Comparison of ENCODE assay signal across 8 cellular contexts in genomic region chr2:37156071-37156856, GRCh38. TPM values are rescaled to one million over a fixed set of nuclear protein-coding genes. Genes with fewer than 3 reads are reported as not detected.
A peak's percentile ranks its signal among the peaks of the same experiment; 100 is the strongest.
DNase-seq lines count a peak whose midpoint lies in the region; ATAC-seq, FAIRE-seq and TF ChIP-seq lines count a peak whose summit lies in the region.

No MANE protein-coding gene starts in this region.

- peaks cover 4 to 18% of the 10 kb centered on the region in 2 experiments; a peak in 4 of 5 replicates for H3K4me1 ChIP-seq in K562 (replicated peaks in 1 of 2; ENCODE audit: control insufficient read depth in 2 of 2, insufficient read depth in 2 of 2, low read length in 2 of 2)
- peaks cover 5% of the 10 kb centered on the region for H3K4me1 ChIP-seq in iPS-18a (ENCODE audit: control insufficient read depth, low read depth, low read length)
- peaks cover 0 to 21% (median 16%) of the 10 kb centered on the region in 4 donors for H3K4me1 ChIP-seq in sigmoid colon

- BruUV-seq in K562 (replicated peaks; lab: Mats Ljungman, UMichigan) = no TSS peak

- DNase-seq in CD4-positive, alpha-beta T cell = peak in 7 of 10 experiments; percentile 3 to 64 (median 7)
- DNase-seq in SK-N-DZ (ENCODE audit: low spot score) (peak; percentile 17), K562 (ENCODE audit: extremely low read depth in 1 of 4, low spot score in 3 of 4) (peak in 2 of 4 experiments; percentile 52 to 64), sigmoid colon (peak; percentile 87), cortex of kidney (lab: John Stamatoyannopoulos, UW) (no peak)

- no peak for TF ChIP-seq RAD21 in K562 (CRISPR knock-in tag; conservative IDR thresholded peaks at IDR 0.05 in 1 of 2, IDR thresholded peaks at IDR 0.05 in 1 of 2)

- TF ChIP-seq CTCF in CD4-positive, alpha-beta T cell (IDR thresholded peaks at IDR 0.05) = no peak
- TF ChIP-seq CTCF in K562 (IDR thresholded peaks at IDR 0.05 in 2 of 3, conservative IDR thresholded peaks at IDR 0.05 in 1 of 3; ENCODE audit: insufficient read depth in 2 of 3, low read depth in 1 of 3, low read length in 3 of 3) = no peak
- no peak for TF ChIP-seq CTCF in sigmoid colon (IDR thresholded peaks at IDR 0.05)

- H3K4me1 Mint-ChIP-seq in CD4-positive, alpha-beta T cell (ENCODE audit: low read depth) = peaks cover 53% of the 10 kb centered on the region

- POLR2A ChIA-PET in CD4-positive, alpha-beta T cell (lab: Charles Lee) = interaction anchor here (0.5 to 2.3 kb wide), 9 partner anchors 9 to 190 kb away, joined by 3 to 12 read pairs (median 6); partner anchors contain the start of genes CEBPZ, CEBPZOS, GPATCH11 and HEATR5B
- POLR2A ChIA-PET in K562 (lab: Yijun Ruan, JAX) = interaction anchor here (0.6 to 1.0 kb wide), 4 partner anchors 44 to 1282 kb away, joined by 3 read pairs; no protein-coding TSS in a partner anchor

- no peaks in the 10 kb centered on the region for H4K20me1 ChIP-seq in K562 (replicated peaks; ENCODE audit: control insufficient read depth, insufficient read depth, low read length)

- no peaks in the 10 kb centered on the region for H3K9me1 ChIP-seq in K562 (ENCODE audit: control insufficient read depth, insufficient read depth, low read length)

- TF ChIP-seq POLR2A in K562 (conservative IDR thresholded peaks at IDR 0.05) = no peak
- no peak for TF ChIP-seq POLR2A in sigmoid colon (IDR thresholded peaks at IDR 0.05)

- H3K4me2 ChIP-seq in K562 (ENCODE audit: insufficient read depth, low read length) = peak overlapping the region; percentile 88

- WGBS in K562 (ENCODE audit: insufficient coverage, low coverage, missing lambda C conversion rate) = 9% methylated on average over 17 of the region's 27 CpGs
- 1% methylated on average over 27 of the region's 27 CpGs for WGBS in sigmoid colon, 2 donors

- peak overlapping the region; percentile 97 for H3K4me3 Mint-ChIP-seq in CD4-positive, alpha-beta T cell

- CTCF ChIA-PET in CD4-positive, alpha-beta T cell (lab: Charles Lee) = interaction anchor here (1.0 kb wide), 1 partner anchor 13 kb away, joined by 3 read pairs; no protein-coding TSS in a partner anchor
- CTCF ChIA-PET in K562 (lab: Yijun Ruan, JAX; ENCODE audit: low intra/inter-chr PET ratio) = no interaction called here

- H3K4me3 ChIP-seq in K562 = peak overlapping the region; percentile 73
- peak overlapping the region; percentile 69 for H3K4me3 ChIP-seq in iPS-18a (ENCODE audit: low read length)
- peak overlapping the region; percentile 86 to 99 (median 94) for H3K4me3 ChIP-seq in sigmoid colon

- no peaks in the 10 kb centered on the region for H3K27me3 Mint-ChIP-seq in CD4-positive, alpha-beta T cell

- H3K27ac ChIP-seq in CD4-positive, alpha-beta T cell (ENCODE audit: low read depth, low read length) = peak overlapping the region; percentile 44
- H3K27ac ChIP-seq in K562 (ENCODE audit: extremely low read depth, low read depth, low read length) (peak overlapping the region; percentile 78), iPS-18a (ENCODE audit: low read length) (no peak overlapping the region), sigmoid colon (peak overlapping the region; percentile 88 to 96 (median 92))

- in situ Hi-C loops in K562 (cut with MboI) = loop anchor here (10.0 kb wide), 1 partner anchor 719 kb away; no protein-coding TSS in a partner anchor

- H3K9ac ChIP-seq in K562 (ENCODE audit: insufficient read depth in 1 of 2, low read depth in 2 of 2, low read length in 2 of 2) (peak overlapping the region; percentile 81 to 97), iPS-18a (ENCODE audit: low read length) (peak overlapping the region; percentile 61)

- H3K79me2 ChIP-seq in K562 (ENCODE audit: control insufficient read depth, insufficient read depth, low read length) = peaks cover 16% of the 10 kb centered on the region

- H3K36me3 ChIP-seq in K562 (ENCODE audit: control insufficient read depth, insufficient read depth, low read length) (no peaks in the 10 kb centered on the region), iPS-18a (ENCODE audit: control insufficient read depth, low read depth, low read length) (no peaks in the 10 kb centered on the region), sigmoid colon (no peaks in the 10 kb centered on the region)

- no peaks in the 10 kb centered on the region for H3K9me3 Mint-ChIP-seq in CD4-positive, alpha-beta T cell

- no peaks in the 10 kb centered on the region for H3K27me3 ChIP-seq in CD4-positive, alpha-beta T cell (ENCODE audit: control insufficient read depth, insufficient read depth, low read length)
- H3K27me3 ChIP-seq in K562 (ENCODE audit: control insufficient read depth in 2 of 2, insufficient read depth in 2 of 2, low read length in 2 of 2) = no peaks in the 10 kb centered on the region
- no peaks in the 10 kb centered on the region for H3K27me3 ChIP-seq in iPS-18a (ENCODE audit: control insufficient read depth, insufficient read depth, low read length)
- H3K27me3 ChIP-seq in sigmoid colon = no peaks in the 10 kb centered on the region

- peaks cover 38% of the 10 kb centered on the region for H3K36me3 Mint-ChIP-seq in CD4-positive, alpha-beta T cell (ENCODE audit: low read depth)

- peak; percentile 82 for FAIRE-seq in K562 (lab: Jason Lieb, UNC)

- intact Hi-C loops in CD4-positive, alpha-beta T cell (cut with DNase I, micrococcal nuclease) = loop anchor here (2.0 to 10.0 kb wide), 4 partner anchors 41 to 519 kb away; partner anchors contain the start of genes CDC42EP3 (in 1 of the 2), CEBPZOS (in 1 of the 2) and STRN (in 1 of the 2)
- intact Hi-C loops in K562 (cut with micrococcal nuclease) = no loop called here
- intact Hi-C loops in sigmoid colon (cut with DNase I) = loop anchor here (5.0 kb wide), 2 partner anchors 41 to 76 kb away; partner anchors contain the start of genes CEBPZ, CEBPZOS and NDUFAF7

- TF ChIP-seq EP300 in K562 (IDR thresholded peaks at IDR 0.05; ENCODE audit: low read length) (no peak), sigmoid colon (IDR thresholded peaks at IDR 0.05) (no peak)

- peak; percentile 13 for ATAC-seq in CD4-positive, alpha-beta T cell (ENCODE audit: poor library complexity)
- ATAC-seq in GM19043 (IDR thresholded peaks at IDR 0.05; ENCODE audit: low read depth, unreplicated experiment) = peak; percentile 32
- peak; percentile 15 for ATAC-seq in HG03520 (IDR thresholded peaks at IDR 0.05; ENCODE audit: unreplicated experiment)
- ATAC-seq in K562 = peak; percentile 67

- H3K9me3 ChIP-seq in CD4-positive, alpha-beta T cell (ENCODE audit: control insufficient read depth, low read length) = no peaks in the 10 kb centered on the region
- H3K9me3 ChIP-seq in K562 (replicated peaks; ENCODE audit: control insufficient read depth, insufficient read depth, low read depth, low read length) = no peaks in the 10 kb centered on the region
- H3K9me3 ChIP-seq in iPS-18a (ENCODE audit: control insufficient read depth, low read depth, low read length) = no peaks in the 10 kb centered on the region
- H3K9me3 ChIP-seq in sigmoid colon = no peaks in the 10 kb centered on the region

- H2AFZ ChIP-seq in K562 (ENCODE audit: low read depth, low read length) = peak overlapping the region; percentile 97

- peak overlapping the region; percentile 95 for H3K27ac Mint-ChIP-seq in CD4-positive, alpha-beta T cell

RNA-seq across cellular contexts. Expression of gene EIF2AK2, which starts 0.5 kb away (rescaled TPM):
- 10 to 100 TPM; 29.1 to 31.1 TPM for total RNA-seq in CD4-positive, alpha-beta T cell
- polyA plus RNA-seq in SK-N-DZ (2014; cell fraction: cytosol; rRNA removed) = 6.5 and 10.7 TPM in 2 replicates
- polyA plus RNA-seq in SK-N-DZ (2014; cell fraction: nucleus; rRNA removed) = 2.9 and 3.1 TPM in 2 replicates
- total RNA-seq in K562 (2011; cell fraction: chromatin; rRNA removed; ENCODE audit: low replicate concordance) = 6.0 and 24.9 TPM in 2 replicates
- total RNA-seq in K562 (2011; cell fraction: nucleolus; rRNA removed) = 3.3 and 5.4 TPM in 2 replicates
- 5.4 and 10.8 TPM in 2 replicates for total RNA-seq in K562 (2011; cell fraction: nucleoplasm; rRNA removed)
- total RNA-seq in K562 (2014; rRNA removed) = 6.8 and 11.6 TPM in 2 replicates
- total RNA-seq in K562 (2014; rRNA removed; fragmentation: Illumina TruSeq; extraction: Trizol) = 18.8 and 23.2 TPM in 2 replicates
- total RNA-seq in K562 (2015; rRNA removed; fragmentation: Illumina TruSeq; extraction: Trizol) = 15.6 and 18.8 TPM in 2 replicates
- total RNA-seq in K562 (2021) = 17.2 and 17.6 TPM in 2 replicates
- 10.8 and 13.3 TPM in 2 replicates for polyA plus RNA-seq in K562 (2011; rRNA removed)
- polyA plus RNA-seq in K562 (2011; cell fraction: cytosol; rRNA removed) = 3.6 and 6.4 TPM in 2 replicates
- 3.3 and 3.8 TPM in 2 replicates for polyA plus RNA-seq in K562 (2011; cell fraction: nucleus; rRNA removed)
- polyA plus RNA-seq in K562 (2012) = 8.4 and 10.8 TPM in 2 replicates
- 14.7 and 19.5 TPM in 2 replicates for polyA plus RNA-seq in K562 (2014; fragmentation: Illumina TruSeq; extraction: Trizol)
- polyA plus RNA-seq in K562 (2014; fragmentation: Nextera tagmentation; extraction: Ambion mirVana) = 1 to 10 TPM; 3.8 to 5.6 TPM
- 10.7 and 12.5 TPM in 2 replicates for polyA plus RNA-seq in K562 (2014; rRNA removed)
- polyA minus RNA-seq in K562 (2011; rRNA and poly(A)+ RNA removed) = 22.4 and 22.9 TPM in 2 replicates
- 8.8 and 11.1 TPM in 2 replicates for polyA minus RNA-seq in K562 (2011; cell fraction: cytosol; rRNA and poly(A)+ RNA removed)
- polyA minus RNA-seq in K562 (2011; cell fraction: nucleus; rRNA and poly(A)+ RNA removed) = 3.5 and 6.3 TPM in 2 replicates
- 10 to 100 TPM; 26.9 to 38.5 (median 34.2) TPM for total RNA-seq in sigmoid colon
- polyA plus RNA-seq in sigmoid colon = 10 to 100 TPM in 1 of 3 donors, 1 to 10 TPM in 2; 4.8 to 15.5 (median 8.8) TPM

RNA-seq across cellular contexts. Expression of gene SULT6B1, which starts 32.2 kb away (rescaled TPM):
- total RNA-seq in CD4-positive, alpha-beta T cell = not detected
- polyA plus RNA-seq in SK-N-DZ (2014; cell fraction: cytosol; rRNA removed) = not detected in 2 replicates
- not detected in 2 replicates for polyA plus RNA-seq in SK-N-DZ (2014; cell fraction: nucleus; rRNA removed)
- not detected in 2 replicates for total RNA-seq in K562 (2011; cell fraction: chromatin; rRNA removed; ENCODE audit: low replicate concordance)
- not detected in 2 replicates for total RNA-seq in K562 (2011; cell fraction: nucleolus; rRNA removed)
- total RNA-seq in K562 (2011; cell fraction: nucleoplasm; rRNA removed) = not detected in 2 replicates
- not detected in 2 replicates for total RNA-seq in K562 (2014; rRNA removed)
- total RNA-seq in K562 (2014; rRNA removed; fragmentation: Illumina TruSeq; extraction: Trizol) = not detected in 2 replicates
- total RNA-seq in K562 (2015; rRNA removed; fragmentation: Illumina TruSeq; extraction: Trizol) = not detected in 2 replicates
- not detected in 2 replicates for total RNA-seq in K562 (2021)
- not detected in 2 replicates for polyA plus RNA-seq in K562 (2011; rRNA removed)
- not detected in 2 replicates for polyA plus RNA-seq in K562 (2011; cell fraction: cytosol; rRNA removed)
- polyA plus RNA-seq in K562 (2011; cell fraction: nucleus; rRNA removed) = not detected in 2 replicates
- not detected in 2 replicates for polyA plus RNA-seq in K562 (2012)
- not detected in 2 replicates for polyA plus RNA-seq in K562 (2014; fragmentation: Illumina TruSeq; extraction: Trizol)
- polyA plus RNA-seq in K562 (2014; fragmentation: Nextera tagmentation; extraction: Ambion mirVana) = not detected
- polyA plus RNA-seq in K562 (2014; rRNA removed) = not detected in 2 replicates
- polyA minus RNA-seq in K562 (2011; rRNA and poly(A)+ RNA removed) = not detected in 2 replicates
- not detected in 2 replicates for polyA minus RNA-seq in K562 (2011; cell fraction: cytosol; rRNA and poly(A)+ RNA removed)
- not detected in 2 replicates for polyA minus RNA-seq in K562 (2011; cell fraction: nucleus; rRNA and poly(A)+ RNA removed)
- not detected for total RNA-seq in sigmoid colon
- polyA plus RNA-seq in sigmoid colon = not detected

RNA-seq across cellular contexts. Expression of gene CEBPZOS, which starts 40.0 kb away (rescaled TPM):
- total RNA-seq in CD4-positive, alpha-beta T cell = 10 to 100 TPM; 23.4 to 24.6 TPM
- 19.5 and 25.3 TPM in 2 replicates for polyA plus RNA-seq in SK-N-DZ (2014; cell fraction: cytosol; rRNA removed)
- 13.6 and 14.8 TPM in 2 replicates for polyA plus RNA-seq in SK-N-DZ (2014; cell fraction: nucleus; rRNA removed)
- 12.3 and 36.1 TPM in 2 replicates for total RNA-seq in K562 (2011; cell fraction: chromatin; rRNA removed; ENCODE audit: low replicate concordance)
- 9.2 and 9.7 TPM in 2 replicates for total RNA-seq in K562 (2011; cell fraction: nucleolus; rRNA removed)
- 19.1 and 39.8 TPM in 2 replicates for total RNA-seq in K562 (2011; cell fraction: nucleoplasm; rRNA removed)
- total RNA-seq in K562 (2014; rRNA removed) (19.7 and 21.7 TPM in 2 replicates), K562 (2014; rRNA removed; fragmentation: Illumina TruSeq; extraction: Trizol) (41.5 and 46.3 TPM in 2 replicates), K562 (2015; rRNA removed; fragmentation: Illumina TruSeq; extraction: Trizol) (28.5 and 32.1 TPM in 2 replicates), K562 (2021) (48.0 and 48.9 TPM in 2 replicates), sigmoid colon (10 to 100 TPM; 23.0 to 42.2 (median 38.1) TPM)
- polyA plus RNA-seq in K562 (2011; rRNA removed) (48.8 and 53.7 TPM in 2 replicates), K562 (2014; fragmentation: Illumina TruSeq; extraction: Trizol) (46.4 and 59.2 TPM in 2 replicates), K562 (2014; fragmentation: Nextera tagmentation; extraction: Ambion mirVana) (10 to 100 TPM; 28.5 to 64.8 TPM), K562 (2014; rRNA removed) (46.7 and 62.4 TPM in 2 replicates), sigmoid colon (10 to 100 TPM; 24.0 to 38.8 (median 35.8) TPM)
- 23.3 and 50.1 TPM in 2 replicates for polyA plus RNA-seq in K562 (2011; cell fraction: cytosol; rRNA removed)
- 16.3 and 20.8 TPM in 2 replicates for polyA plus RNA-seq in K562 (2011; cell fraction: nucleus; rRNA removed)
- polyA plus RNA-seq in K562 (2012) = 31.6 and 62.8 TPM in 2 replicates
- 26.2 and 26.4 TPM in 2 replicates for polyA minus RNA-seq in K562 (2011; rRNA and poly(A)+ RNA removed)
- 9.2 and 17.2 TPM in 2 replicates for polyA minus RNA-seq in K562 (2011; cell fraction: cytosol; rRNA and poly(A)+ RNA removed)
- 6.5 and 10.9 TPM in 2 replicates for polyA minus RNA-seq in K562 (2011; cell fraction: nucleus; rRNA and poly(A)+ RNA removed)

Comparison
In these comparisons a context has a peak if more than half of its experiments do, and no peak if none do; other contexts are left out.
1. ATAC-seq: peak in every context shown above with its lines; median percentile 67 in K562; 32 in GM19043; 15 in HG03520; 13 in CD4-positive, alpha-beta T cell.